16 cellular contexts compared by ENCODE assay signal in genomic region chr9:121309171-121309570, GRCh38.
"Had no signal": no experiment of that assay in that cellular context is flagged by ENCODE, and none has a peak within 500 bp of the region (broad histone marks: within the 10 kb centered on the region; RNA-seq: fewer than 3 reads in every experiment).

No MANE protein-coding gene starts in this region.

- DNase-seq: activated CD4-positive, alpha-beta T cell treated with anti-CD3 and anti-CD28 coated beads, Interleukin-2, amount 10 ng/mL, durations not matched to agents 7 days and 5 days; activated CD8-positive, alpha-beta T cell treated with anti-CD3 and anti-CD28 coated beads, Interleukin-2, amount 10 ng/mL, durations not matched to agents 7 days and 5 days; activated naive CD4-positive, alpha-beta T cell treated with anti-CD3 and anti-CD28 coated beads, Interleukin-2, amount 50 U/mL, for 16 hours; activated T-cell treated with anti-CD3 and anti-CD28 coated beads, Interleukin-2, amount 50 U/mL, for 4 hours; foreskin keratinocyte; kidney; naive B cell; stimulated activated naive B cell treated with anti-CD40 and anti-IgM and Interleukin-4, amounts not matched to agents 10 μg/mL and 1 μg/mL and 100 μg/mL, for 72 hours had no signal

- H3K36me3 ChIP-seq: ovary had no signal

- ATAC-seq: activated CD4-positive, CD25-positive, alpha-beta regulatory T cell treated with anti-CD3 and anti-CD28 coated beads, Interleukin-2, amount 50 U/mL, for 24 hours; activated CD8-positive, alpha-beta T cell treated with anti-CD3 and anti-CD28 coated beads, Interleukin-2, amount 10 ng/mL, durations not matched to agents 7 days and 5 days; activated T-cell treated with anti-CD3 and anti-CD28 coated beads, Interleukin-2, amount 50 U/mL, for 4 hours; foreskin keratinocyte; left lung; psoas muscle; stimulated activated naive B cell treated with anti-CD40 and anti-IgM and Interleukin-4, amounts not matched to agents 10 μg/mL and 1 μg/mL and 100 μg/mL, for 72 hours had no signal

- H3K9me3 Mint-ChIP-seq: activated CD4-positive, alpha-beta T cell treated with anti-CD3 and anti-CD28 coated beads, Interleukin-2, amount 10 ng/mL, durations not matched to agents 7 days and 5 days; activated T-cell treated with anti-CD3 and anti-CD28 coated beads, Interleukin-2, amount 50 U/mL, for 4 hours; memory B cell; naive B cell; stimulated activated naive B cell treated with anti-CD40 and anti-IgM and Interleukin-4, amounts not matched to agents 10 μg/mL and 1 μg/mL and 100 μg/mL, for 72 hours had no signal

- H3K4me3 ChIP-seq: dorsolateral prefrontal cortex, left lung, ovary, psoas muscle, tibial nerve had no signal

- H3K4me1 Mint-ChIP-seq: activated CD4-positive, alpha-beta T cell treated with anti-CD3 and anti-CD28 coated beads, Interleukin-2, amount 10 ng/mL, durations not matched to agents 7 days and 5 days; memory B cell; naive B cell; stimulated activated naive B cell treated with anti-CD40 and anti-IgM and Interleukin-4, amounts not matched to agents 10 μg/mL and 1 μg/mL and 100 μg/mL, for 72 hours had no signal

- H3K27ac Mint-ChIP-seq: activated CD4-positive, alpha-beta T cell treated with anti-CD3 and anti-CD28 coated beads, Interleukin-2, amount 10 ng/mL, durations not matched to agents 7 days and 5 days; activated CD8-positive, alpha-beta T cell treated with anti-CD3 and anti-CD28 coated beads, Interleukin-2, amount 10 ng/mL, durations not matched to agents 7 days and 5 days; memory B cell; stimulated activated naive B cell treated with anti-CD40 and anti-IgM and Interleukin-4, amounts not matched to agents 10 μg/mL and 1 μg/mL and 100 μg/mL, for 72 hours had no signal

- H3K4me3 Mint-ChIP-seq: activated CD4-positive, alpha-beta T cell treated with anti-CD3 and anti-CD28 coated beads, Interleukin-2, amount 10 ng/mL, durations not matched to agents 7 days and 5 days; activated CD8-positive, alpha-beta T cell treated with anti-CD3 and anti-CD28 coated beads, Interleukin-2, amount 10 ng/mL, durations not matched to agents 7 days and 5 days; activated T-cell treated with anti-CD3 and anti-CD28 coated beads, Interleukin-2, amount 50 U/mL, for 4 hours; memory B cell; naive B cell; stimulated activated naive B cell treated with anti-CD40 and anti-IgM and Interleukin-4, amounts not matched to agents 10 μg/mL and 1 μg/mL and 100 μg/mL, for 72 hours had no signal

- H3K4me1 ChIP-seq: foreskin keratinocyte had no signal

- H3K27ac ChIP-seq: foreskin keratinocyte, ovary, psoas muscle had no signal

- FAIRE-seq: kidney, urothelium cell line had no signal

- H3K27me3 ChIP-seq: dorsolateral prefrontal cortex, foreskin keratinocyte, left lung, ovary, tibial nerve had no signal

- H3K27me3 Mint-ChIP-seq: activated CD4-positive, alpha-beta T cell treated with anti-CD3 and anti-CD28 coated beads, Interleukin-2, amount 10 ng/mL, durations not matched to agents 7 days and 5 days; memory B cell; naive B cell; stimulated activated naive B cell treated with anti-CD40 and anti-IgM and Interleukin-4, amounts not matched to agents 10 μg/mL and 1 μg/mL and 100 μg/mL, for 72 hours had no signal

- H3K9me3 ChIP-seq: left lung, ovary, psoas muscle, tibial nerve had no signal
